9 cellular contexts compared by ENCODE assay signal in the genomic region with DNA sequence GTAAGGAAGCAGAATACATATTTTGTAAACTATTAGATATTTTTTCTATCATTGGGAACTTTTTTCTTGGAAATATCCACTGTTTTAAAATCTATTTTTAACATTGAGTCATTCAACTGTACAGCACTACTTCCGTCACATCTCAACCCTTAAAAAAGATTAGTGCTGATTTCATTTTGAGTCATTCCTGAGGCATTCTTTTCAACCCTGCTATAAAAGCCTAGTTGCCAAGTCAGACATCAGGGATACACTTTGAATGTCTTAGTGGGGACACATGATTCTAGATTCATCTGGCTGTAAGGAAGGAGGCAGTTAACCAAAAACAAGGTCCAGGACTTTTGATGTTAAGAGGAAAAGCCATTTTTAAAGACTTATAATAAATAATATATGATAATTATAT.
DNase-seq lines count a peak whose midpoint lies in the region; ATAC-seq, FAIRE-seq and TF ChIP-seq lines count a peak whose summit lies in the region.
"Had no signal": no experiment of that assay in that cellular context is flagged by ENCODE, and none has a peak within 500 bp of the region (broad histone marks: within the 10 kb centered on the region; RNA-seq: fewer than 3 reads in every experiment).

No MANE protein-coding gene starts in this region.

- H3K27me3 Mint-ChIP-seq in CD8-positive, alpha-beta T cell (ENCODE audit: low read depth) = no peaks in the 10 kb centered on the region

- CTCF ChIA-PET in CD8-positive, alpha-beta T cell (lab: Charles Lee) = no interaction called here

- no peaks in the 10 kb centered on the region for H3K4me1 ChIP-seq in CD8-positive, alpha-beta T cell (ENCODE audit: insufficient read depth, low read length)

- intact Hi-C loops in CD8-positive, alpha-beta T cell (cut with DNase I, micrococcal nuclease) = no loop called here

- no peaks in the 10 kb centered on the region for H3K36me3 ChIP-seq in CD8-positive, alpha-beta T cell (ENCODE audit: insufficient read depth, low read length)

- no peak overlapping the region for H3K4me3 ChIP-seq in cardiac fibroblast (replicated peaks in 1 of 2; ENCODE audit: low read depth in 2 of 2, low read length in 2 of 2)
- no peak overlapping the region for H3K4me3 ChIP-seq in CD8-positive, alpha-beta T cell (ENCODE audit: low read depth, low read length)
- H3K4me3 ChIP-seq: MG63 had no signal

- TF ChIP-seq CTCF in cardiac fibroblast (IDR thresholded peaks at IDR 0.05; ENCODE audit: low read depth, low read length) = no peak
- no peak for TF ChIP-seq CTCF in CD8-positive, alpha-beta T cell (IDR thresholded peaks at IDR 0.05)

- peak; percentile 63 for ATAC-seq in GM18858 (IDR thresholded peaks at IDR 0.05; ENCODE audit: unreplicated experiment)
- no peak for ATAC-seq in CD8-positive, alpha-beta T cell

- H3K27ac ChIP-seq in CD8-positive, alpha-beta T cell (ENCODE audit: low read depth, low read length) = no peak overlapping the region

- peaks cover 3% of the 10 kb centered on the region for H3K4me1 Mint-ChIP-seq in CD8-positive, alpha-beta T cell (ENCODE audit: low read depth)

- FAIRE-seq in GM12891 (lab: Jason Lieb, UNC) = no peak

- no peak overlapping the region for H3K27ac Mint-ChIP-seq in CD8-positive, alpha-beta T cell

- no peak overlapping the region for H3K4me3 Mint-ChIP-seq in CD8-positive, alpha-beta T cell

- peaks cover 10% of the 10 kb centered on the region for H3K36me3 Mint-ChIP-seq in CD8-positive, alpha-beta T cell

- no peaks in the 10 kb centered on the region for H3K9me3 ChIP-seq in CD8-positive, alpha-beta T cell (ENCODE audit: low read length)
- H3K9me3 ChIP-seq: MG63 had no signal

- POLR2A ChIA-PET in CD8-positive, alpha-beta T cell (lab: Charles Lee) = no interaction called here

- no peak for TF ChIP-seq POLR2A in GM12891 (IDR thresholded peaks at IDR 0.05; ENCODE audit: low read depth, low read length)

- no peaks in the 10 kb centered on the region for H3K9me3 Mint-ChIP-seq in CD8-positive, alpha-beta T cell

- H3K27me3 ChIP-seq in CD8-positive, alpha-beta T cell (ENCODE audit: insufficient read depth, low read length) = no peaks in the 10 kb centered on the region
- H3K27me3 ChIP-seq: MG63 had no signal

- DNase-seq in HPDE6-E6E7 (ENCODE audit: extremely low spot score) (peak; percentile 45), cardiac fibroblast (ENCODE audit: low read depth in 2 of 2) (peak; percentile 90 to 95), non-pigmented ciliary epithelial cell (ENCODE audit: low read depth) (peak; percentile 87), GM12891 (ENCODE audit: insufficient read length, low spot score) (no peak), RPMI8226 (no peak)
- DNase-seq in stimulated activated CD4-positive, alpha-beta T cell treated with anti-CD3 and anti-CD28 coated beads, Interleukin-15, amount 100 ng/mL, for 24 hours = no peak
- no peak for DNase-seq in CD8-positive, alpha-beta T cell
- DNase-seq: MG63 had no signal

TF ChIP-seq in GM12891, 5 proteins besides CTCF, POLR2A, EP300 and RAD21:
- TF ChIP-seq POU2F2 (IDR thresholded peaks at IDR 0.05; ENCODE audit: low read depth, low read length) = no peak
- no peak for TF ChIP-seq POLR2AphosphoS5 (IDR thresholded peaks at IDR 0.05; ENCODE audit: low read depth, low read length)
- TF ChIP-seq TAF1 (IDR thresholded peaks at IDR 0.05; ENCODE audit: low read depth, low read length) = no peak
- no peak for TF ChIP-seq PAX5 (IDR thresholded peaks at IDR 0.05; ENCODE audit: insufficient read depth, low read length, severe bottlenecking)
- no peak for TF ChIP-seq SPI1 (IDR thresholded peaks at IDR 0.05; ENCODE audit: low read depth, low read length)

Comparison
In these comparisons a context has a peak if more than half of its experiments do, and no peak if none do; other contexts are left out.
1. DNase-seq: peak in HPDE6-E6E7 (single experiment), cardiac fibroblast (2 of 2) and non-pigmented ciliary epithelial cell (single experiment); none in GM12891 (single experiment), stimulated activated CD4-positive, alpha-beta T cell treated with anti-CD3 and anti-CD28 coated beads, Interleukin-15, amount 100 ng/mL, for 24 hours (single experiment), CD8-positive, alpha-beta T cell (0 of 7) and RPMI8226 (single experiment).